ENCODE assay signal across 10 cellular contexts in the genomic region with DNA sequence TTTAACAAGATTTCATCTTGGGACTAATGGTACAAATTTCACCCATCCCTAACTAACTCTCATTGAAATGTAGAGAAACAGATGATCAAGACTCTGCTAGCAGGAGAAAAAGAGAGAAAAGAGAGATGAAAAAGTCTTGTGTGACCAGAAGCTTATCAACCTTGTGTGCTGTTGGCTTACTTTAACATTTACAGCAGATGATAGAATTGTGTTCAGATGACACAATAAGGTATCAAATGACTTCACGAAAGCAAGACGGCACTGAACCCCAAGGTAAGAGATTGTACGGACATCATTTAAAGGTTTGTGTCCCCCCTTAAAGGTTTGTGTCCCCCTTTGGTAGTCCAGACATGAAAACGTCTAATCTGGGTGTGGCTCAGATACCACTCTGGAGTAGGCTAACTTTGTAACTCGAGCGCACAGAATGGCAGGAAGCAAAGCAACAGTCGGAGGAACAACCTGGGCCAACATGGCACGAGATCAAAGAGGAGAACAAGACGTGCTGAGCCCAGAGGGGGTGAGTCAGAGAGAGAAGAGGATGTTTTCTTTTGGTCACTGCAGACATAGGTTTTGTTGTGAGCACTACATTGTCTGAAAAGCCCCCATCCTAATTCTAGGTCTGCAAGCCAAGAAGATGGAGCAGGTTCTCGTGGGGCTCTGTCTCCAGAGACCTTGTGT. TPM values are rescaled to one million over a fixed set of nuclear protein-coding genes. Genes with fewer than 3 reads are reported as not detected.
DNase-seq lines count a peak whose midpoint lies in the region; ATAC-seq, FAIRE-seq and TF ChIP-seq lines count a peak whose summit lies in the region.
"Had no signal": no experiment of that assay in that cellular context is flagged by ENCODE, and none has a peak within 500 bp of the region (broad histone marks: within the 10 kb centered on the region; RNA-seq: fewer than 3 reads in every experiment).

No MANE protein-coding gene starts in this region.

- H3K9me3 ChIP-seq in HepG2 (ENCODE audit: low read length) (no peaks in the 10 kb centered on the region), right lobe of liver (no peaks in the 10 kb centered on the region), heart left ventricle (no peaks in the 10 kb centered on the region)

- no TSS peak for BruUV-seq in HepG2 (replicated peaks; lab: Mats Ljungman, UMichigan)

- peak; percentile 37 for DNase-seq in HepG2 (ENCODE audit: low spot score)
- DNase-seq in right lobe of liver: no peak
- DNase-seq in activated naive CD4-positive, alpha-beta T cell treated with anti-CD3 and anti-CD28 coated beads, Interleukin-2, amount 50 U/mL, for 72 hours (ENCODE audit: low spot score in 2 of 2): no peak
- peak in 4 of 5 donors; percentile 56 to 74 (median 70) for DNase-seq in heart left ventricle
- DNase-seq in urothelium cell line (ENCODE audit: low spot score): peak; percentile 39
- DNase-seq in globus pallidus (ENCODE audit: low spot score): no peak
- no peak for DNase-seq in Ammon's horn (ENCODE audit: low spot score)
- DNase-seq in NCI-H748 treated with DMSO at 0.1 percent for 48 hours (lab: John Stamatoyannopoulos, UW): no peak
- DNase-seq: trophoblast cell had no signal

- no peak overlapping the region for H3K9ac ChIP-seq in HepG2 (ENCODE audit: insufficient read depth, low read depth, low read length)

- peak overlapping the region in 1 of 2 donors; percentile 7 for H3K27ac Mint-ChIP-seq in activated naive CD4-positive, alpha-beta T cell treated with anti-CD3 and anti-CD28 coated beads, Interleukin-2, amount 50 U/mL, for 72 hours

- H3K9me3 Mint-ChIP-seq in activated naive CD4-positive, alpha-beta T cell treated with anti-CD3 and anti-CD28 coated beads, Interleukin-2, amount 50 U/mL, for 72 hours: no peaks in the 10 kb centered on the region

- no peak overlapping the region for H3K4me2 ChIP-seq in HepG2 (ENCODE audit: low read depth, low read length)

- FAIRE-seq in HepG2 (lab: Jason Lieb, UNC): no peak
- FAIRE-seq in urothelium cell line (lab: Jason Lieb, UNC): no peak
- FAIRE-seq: D721Med had no signal

- H3K4me1 ChIP-seq in HepG2 (ENCODE audit: insufficient read depth, low read length) (peaks cover 10% of the 10 kb centered on the region; the same call in 1 of the 2 replicates), right lobe of liver (no peaks in the 10 kb centered on the region), heart left ventricle (peaks cover 0 to 12% (median 0%) of the 10 kb centered on the region in 12 donors)

- no peak for TF ChIP-seq EP300 in HepG2 (IDR thresholded peaks at IDR 0.05; ENCODE audit: low read depth in 2 of 2, low read length in 2 of 2)
- no peak for TF ChIP-seq EP300 in HepG2 (CRISPR knock-in tag; IDR thresholded peaks at IDR 0.05; ENCODE audit: borderline replicate concordance)

- H3K27ac ChIP-seq in HepG2 (ENCODE audit: extremely low read length, insufficient read depth, low read length): no peak overlapping the region
- no peak overlapping the region for H3K27ac ChIP-seq in right lobe of liver
- H3K27ac ChIP-seq in heart left ventricle: peak overlapping the region; percentile 16 to 78 (median 60)

- H2AFZ ChIP-seq in HepG2 (ENCODE audit: low read length): no peak overlapping the region

- TF ChIP-seq POLR2A in HepG2 (IDR thresholded peaks at IDR 0.05; ENCODE audit: insufficient read depth in 1 of 2, low read depth in 2 of 2, low read length in 2 of 2) (no peak), right lobe of liver (IDR thresholded peaks at IDR 0.05) (no peak), heart left ventricle (IDR thresholded peaks at IDR 0.05) (no peak)

- no peak for TF ChIP-seq RAD21 in HepG2 (CRISPR knock-in tag; IDR thresholded peaks at IDR 0.05)

- ATAC-seq in HepG2 (peak; percentile 51; the same call in 2 of the 3 replicates), right lobe of liver (no peak), heart left ventricle (peak; percentile 85 to 94 (median 86))
- peak; percentile 66 to 88 for ATAC-seq in activated naive CD4-positive, alpha-beta T cell treated with anti-CD3 and anti-CD28 coated beads, Interleukin-2, amount 50 U/mL, for 72 hours

- H3K27me3 ChIP-seq in HepG2 (ENCODE audit: control insufficient read depth in 1 of 2, insufficient read depth in 2 of 2, low read length in 2 of 2): 0 out of 5 replicates have a peak, but pooled peaks cover 0 to 4% of the 10 kb centered on the region in 2 experiments
- no peaks in the 10 kb centered on the region for H3K27me3 ChIP-seq in right lobe of liver
- no peaks in the 10 kb centered on the region for H3K27me3 ChIP-seq in heart left ventricle

- no peaks in the 10 kb centered on the region for H3K79me2 ChIP-seq in HepG2 (ENCODE audit: insufficient read depth, low read length)

- intact Hi-C loops in HepG2 (cut with micrococcal nuclease; ENCODE audit: unreplicated experiment) (no loop called here), right lobe of liver (cut with DNase I) (no loop called here), heart left ventricle (cut with DNase I) (loop anchor here in 2 of 10 donors (10.0 kb wide), 1 partner anchor 341 kb away; no protein-coding TSS in a partner anchor)

- CTCF ChIA-PET in HepG2 (lab: Yijun Ruan, JAX; ENCODE audit: low intra/inter-chr PET ratio, low total read pairs): no interaction called here

- TF ChIP-seq CTCF in HepG2 (CRISPR knock-in tag; IDR thresholded peaks at IDR 0.05) (no peak), right lobe of liver (IDR thresholded peaks at IDR 0.05) (no peak), heart left ventricle (IDR thresholded peaks at IDR 0.05) (no peak)

- in situ Hi-C loops in HepG2 (cut with HindIII; ENCODE audit: extremely low pct_ligation_motif_present, low pct_unique_long_range_greater_than_20kb): no loop called here

- H3K36me3 Mint-ChIP-seq in activated naive CD4-positive, alpha-beta T cell treated with anti-CD3 and anti-CD28 coated beads, Interleukin-2, amount 50 U/mL, for 72 hours: no peaks in the 10 kb centered on the region

- H3K4me3 ChIP-seq in HepG2 (replicated peaks in 1 of 3; ENCODE audit: insufficient read depth in 1 of 3, low read depth in 2 of 3, low read length in 3 of 3) (no peak overlapping the region), right lobe of liver (no peak overlapping the region), heart left ventricle (no peak overlapping the region)

- POLR2A ChIA-PET in HepG2 (lab: Yijun Ruan, JAX): no interaction called here

- WGBS in HepG2 (ENCODE audit: low lambda C conversion rate): 26% methylated on average over 10 of the region's 10 CpGs
- 64% methylated on average over 10 of the region's 10 CpGs for WGBS in right lobe of liver (ENCODE audit: insufficient coverage, low coverage, low lambda C conversion rate, missing lambda C conversion rate)
- 46 to 62% (median 50%) methylated on average over 10 of the region's 10 CpGs for WGBS in heart left ventricle, 4 donors

- H3K36me3 ChIP-seq in HepG2 (replicated peaks in 1 of 2; ENCODE audit: control insufficient read depth in 1 of 2, insufficient read depth in 2 of 2, low read length in 2 of 2) (no peaks in the 10 kb centered on the region), right lobe of liver (no peaks in the 10 kb centered on the region), heart left ventricle (no peaks in the 10 kb centered on the region)

- H4K20me1 ChIP-seq in HepG2 (ENCODE audit: insufficient read depth, low read length): no peaks in the 10 kb centered on the region

RNA-seq across cellular contexts. Expression of a gene that starts 10.4 kb away (rescaled TPM):
- total RNA-seq in HepG2 (2016; rRNA removed; fragmentation: Illumina TruSeq; extraction: Trizol) (30.4 and 39.6 TPM in 2 replicates), right lobe of liver (10 to 100 TPM; 25.1 to 34.5 (median 31.7) TPM), heart left ventricle (10 to 100 TPM; 25.6 to 51.9 (median 38.7) TPM)
- total RNA-seq in HepG2 (2016; cell fraction: cytosol; rRNA removed; fragmentation: Illumina TruSeq; extraction: Trizol; ENCODE audit: low read depth): 32.2 and 34.5 TPM in 2 replicates
- 31.7 and 39.8 TPM in 2 replicates for total RNA-seq in HepG2 (2016; cell fraction: insoluble cytoplasmic fraction; rRNA removed; fragmentation: Illumina TruSeq; extraction: Trizol)
- total RNA-seq in HepG2 (2016; cell fraction: membrane; rRNA removed; fragmentation: Illumina TruSeq; extraction: Trizol): 35.2 and 35.7 TPM in 2 replicates
- total RNA-seq in HepG2 (2016; cell fraction: nucleus; rRNA removed; fragmentation: Illumina TruSeq; extraction: Trizol): 74.2 and 80.7 TPM in 2 replicates
- polyA plus RNA-seq in HepG2 (2011; rRNA removed) (18.7 and 20.9 TPM in 2 replicates), heart left ventricle (10 to 100 TPM in 1 of 2 donors, 1 to 10 TPM in 1; 5.8 to 25.6 TPM)
- polyA plus RNA-seq in HepG2 (2011; cell fraction: cytosol; rRNA removed): 14.8 and 17.5 TPM in 2 replicates
- polyA plus RNA-seq in HepG2 (2011; cell fraction: nucleus; rRNA removed): 48.7 and 53.2 TPM in 2 replicates
- 16.2 and 18.9 TPM in 2 replicates for polyA plus RNA-seq in HepG2 (2012)
- polyA plus RNA-seq in HepG2 (2016; cell fraction: cytosol; fragmentation: Illumina TruSeq; extraction: Trizol; ENCODE audit: low read depth): 6.0 and 6.1 TPM in 2 replicates
- 24.4 and 27.6 TPM in 2 replicates for polyA plus RNA-seq in HepG2 (2016; cell fraction: insoluble cytoplasmic fraction; fragmentation: Illumina TruSeq; extraction: Trizol; ENCODE audit: low read depth)
- 16.2 and 17.5 TPM in 2 replicates for polyA plus RNA-seq in HepG2 (2016; cell fraction: membrane; fragmentation: Illumina TruSeq; extraction: Trizol; ENCODE audit: low read depth)
- polyA plus RNA-seq in HepG2 (2016; cell fraction: nucleus; fragmentation: Illumina TruSeq; extraction: Trizol; ENCODE audit: insufficient read depth, low read depth): 38.6 and 52.3 TPM in 2 replicates
- polyA minus RNA-seq in HepG2 (2011; rRNA and poly(A)+ RNA removed; ENCODE audit: low replicate concordance): 52.9 and 78.7 TPM in 2 replicates
- polyA minus RNA-seq in HepG2 (2011; cell fraction: cytosol; rRNA and poly(A)+ RNA removed): 24.6 and 26.7 TPM in 2 replicates
- 160 and 168 TPM in 2 replicates for polyA minus RNA-seq in HepG2 (2011; cell fraction: nucleus; rRNA and poly(A)+ RNA removed)
- 10 to 100 TPM; 28.3 to 52.4 TPM for total RNA-seq in activated naive CD4-positive, alpha-beta T cell treated with anti-CD3 and anti-CD28 coated beads, Interleukin-2, amount 50 U/mL, for 72 hours

RNA-seq across cellular contexts. Expression of a gene that starts 46.1 kb away (rescaled TPM):
- total RNA-seq in HepG2 (2016; rRNA removed; fragmentation: Illumina TruSeq; extraction: Trizol): 17.3 and 26.2 TPM in 2 replicates
- total RNA-seq in HepG2 (2016; cell fraction: cytosol; rRNA removed; fragmentation: Illumina TruSeq; extraction: Trizol; ENCODE audit: low read depth): 19.4 and 19.6 TPM in 2 replicates
- total RNA-seq in HepG2 (2016; cell fraction: insoluble cytoplasmic fraction; rRNA removed; fragmentation: Illumina TruSeq; extraction: Trizol): 17.8 and 29.8 TPM in 2 replicates
- 9.5 and 9.7 TPM in 2 replicates for total RNA-seq in HepG2 (2016; cell fraction: membrane; rRNA removed; fragmentation: Illumina TruSeq; extraction: Trizol)
- total RNA-seq in HepG2 (2016; cell fraction: nucleus; rRNA removed; fragmentation: Illumina TruSeq; extraction: Trizol): 38.8 and 47.6 TPM in 2 replicates
- 14.0 and 14.2 TPM in 2 replicates for polyA plus RNA-seq in HepG2 (2011; rRNA removed)
- 3.9 and 4.6 TPM in 2 replicates for polyA plus RNA-seq in HepG2 (2011; cell fraction: cytosol; rRNA removed)
- 31.2 and 37.8 TPM in 2 replicates for polyA plus RNA-seq in HepG2 (2011; cell fraction: nucleus; rRNA removed)
- 12.8 and 13.3 TPM in 2 replicates for polyA plus RNA-seq in HepG2 (2012)
- 0.77 and 1.1 TPM in 2 replicates for polyA plus RNA-seq in HepG2 (2016; cell fraction: cytosol; fragmentation: Illumina TruSeq; extraction: Trizol; ENCODE audit: low read depth)
- 13.4 and 13.7 TPM in 2 replicates for polyA plus RNA-seq in HepG2 (2016; cell fraction: insoluble cytoplasmic fraction; fragmentation: Illumina TruSeq; extraction: Trizol; ENCODE audit: low read depth)
- 2.3 and 2.8 TPM in 2 replicates for polyA plus RNA-seq in HepG2 (2016; cell fraction: membrane; fragmentation: Illumina TruSeq; extraction: Trizol; ENCODE audit: low read depth)
- 57.7 and 61.6 TPM in 2 replicates for polyA plus RNA-seq in HepG2 (2016; cell fraction: nucleus; fragmentation: Illumina TruSeq; extraction: Trizol; ENCODE audit: insufficient read depth, low read depth)
- 25.8 and 45.7 TPM in 2 replicates for polyA minus RNA-seq in HepG2 (2011; rRNA and poly(A)+ RNA removed; ENCODE audit: low replicate concordance)
- polyA minus RNA-seq in HepG2 (2011; cell fraction: cytosol; rRNA and poly(A)+ RNA removed): 5.3 and 6.9 TPM in 2 replicates
- 44.3 and 51.8 TPM in 2 replicates for polyA minus RNA-seq in HepG2 (2011; cell fraction: nucleus; rRNA and poly(A)+ RNA removed)
- total RNA-seq in right lobe of liver: 10 to 100 TPM in 1 of 6 experiments, 1 to 10 TPM in 5; 6.1 to 10.2 (median 8.1) TPM
- total RNA-seq in activated naive CD4-positive, alpha-beta T cell treated with anti-CD3 and anti-CD28 coated beads, Interleukin-2, amount 50 U/mL, for 72 hours: 10 to 100 TPM; 29.2 to 45.2 TPM
- 10 to 100 TPM in 3 of 9 donors, 1 to 10 TPM in 6; 6.0 to 12.2 (median 9.1) TPM for total RNA-seq in heart left ventricle
- 1 to 10 TPM; 6.6 to 9.0 TPM for polyA plus RNA-seq in heart left ventricle

Comparison
In these comparisons a context has a peak if more than half of its experiments do, and no peak if none do; other contexts are left out.
1. ATAC-seq: peak in HepG2 (single experiment), activated naive CD4-positive, alpha-beta T cell treated with anti-CD3 and anti-CD28 coated beads, Interleukin-2, amount 50 U/mL, for 72 hours (2 of 2) and heart left ventricle (4 of 4); none in right lobe of liver (0 of 4).
2. DNase-seq: peak in HepG2 (single experiment), heart left ventricle (4 of 5) and urothelium cell line (single experiment); none in right lobe of liver (0 of 3), activated naive CD4-positive, alpha-beta T cell treated with anti-CD3 and anti-CD28 coated beads, Interleukin-2, amount 50 U/mL, for 72 hours (0 of 2), globus pallidus (single experiment), Ammon's horn (single experiment) and NCI-H748 treated with DMSO at 0.1 percent for 48 hours (single experiment).
3. H3K27ac ChIP-seq: peak in heart left ventricle (12 of 12); none in HepG2 (single experiment) and right lobe of liver (0 of 3).